In the genomic region with DNA sequence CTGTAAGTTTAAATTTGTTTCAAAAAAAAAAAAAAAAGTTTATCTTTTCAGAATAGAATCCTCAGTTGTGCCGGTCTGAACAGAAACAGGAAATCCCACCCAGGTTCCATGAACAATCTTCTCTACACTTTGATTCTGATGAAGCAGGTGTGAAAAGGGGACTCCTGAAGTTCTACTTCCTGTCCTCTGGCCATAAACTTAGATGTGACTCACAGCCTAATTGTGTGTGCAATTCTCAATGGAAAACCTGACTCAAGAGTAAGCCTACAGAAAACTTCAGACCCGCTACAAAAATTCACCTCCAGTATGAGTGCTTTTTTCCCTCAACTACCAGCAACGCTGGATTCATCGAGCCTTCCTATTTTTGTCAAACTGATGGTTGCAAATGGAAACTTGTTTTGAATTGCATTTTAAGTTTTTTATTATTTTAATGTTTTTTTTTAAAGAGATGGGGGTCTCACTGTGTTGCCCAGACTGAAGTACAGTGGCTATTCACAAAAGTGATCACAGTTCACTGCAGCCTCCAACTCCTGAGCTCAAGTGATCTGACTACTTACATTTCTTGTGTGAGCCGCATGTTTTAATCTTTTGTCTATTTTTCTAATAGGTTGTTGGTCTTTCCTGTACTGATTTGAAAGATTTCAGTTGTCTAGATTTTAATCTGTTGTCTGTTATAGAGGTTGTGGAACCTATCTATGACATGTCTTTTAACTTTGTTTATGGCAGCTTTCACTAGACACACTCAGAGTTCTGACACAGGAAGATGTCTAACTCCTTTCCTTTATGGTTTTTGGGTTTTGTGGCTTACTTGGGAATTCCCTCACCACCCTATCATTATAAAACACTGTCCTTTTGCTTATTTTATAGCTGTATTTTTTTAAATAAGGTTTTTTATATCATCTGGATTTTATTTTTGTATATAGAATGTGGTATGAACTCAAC, we compare ENCODE assay signal across 9 cellular contexts. TPM values are rescaled to one million over a fixed set of nuclear protein-coding genes. Genes with fewer than 3 reads are reported as not detected.
DNase-seq lines count a peak whose midpoint lies in the region; ATAC-seq and TF ChIP-seq lines count a peak whose summit lies in the region.
"Had no signal": no experiment of that assay in that cellular context is flagged by ENCODE, and none has a peak within 500 bp of the region (broad histone marks: within the 10 kb centered on the region; RNA-seq: fewer than 3 reads in every experiment).

No MANE protein-coding gene starts in this region.

- H3K4me3 Mint-ChIP-seq in activated T-cell treated with anti-CD3 and anti-CD28 coated beads, Interleukin-2, amount 50 U/mL, for 4 hours = peak overlapping the region; percentile 60
- H3K4me3 Mint-ChIP-seq in immature natural killer cell = peak overlapping the region; percentile 63 to 77 (median 74)

- ATAC-seq in HG03457 (IDR thresholded peaks at IDR 0.05; ENCODE audit: unreplicated experiment) (peak; percentile 47), Right ventricle myocardium superior (ENCODE audit: poor library complexity) (no peak)
- ATAC-seq in activated T-cell treated with anti-CD3 and anti-CD28 coated beads, Interleukin-2, amount 50 U/mL, for 4 hours = peak; percentile 86 to 88

- H3K9me3 Mint-ChIP-seq in activated T-cell treated with anti-CD3 and anti-CD28 coated beads, Interleukin-2, amount 50 U/mL, for 4 hours = no peaks in the 10 kb centered on the region
- H3K9me3 Mint-ChIP-seq in immature natural killer cell = no peaks in the 10 kb centered on the region

- no peaks in the 10 kb centered on the region for H3K27me3 Mint-ChIP-seq in activated T-cell treated with anti-CD3 and anti-CD28 coated beads, Interleukin-2, amount 50 U/mL, for 4 hours (ENCODE audit: low read depth)
- H3K27me3 Mint-ChIP-seq in immature natural killer cell (ENCODE audit: low read depth in 3 of 3) = peaks cover 2 to 5% (median 3%) of the 10 kb centered on the region in 3 donors

- no peak for TF ChIP-seq CTCF in GM12865 (IDR thresholded peaks at IDR 0.05; ENCODE audit: insufficient read depth, low read depth, low read length, missing control alignments)

- H3K4me1 Mint-ChIP-seq in activated T-cell treated with anti-CD3 and anti-CD28 coated beads, Interleukin-2, amount 50 U/mL, for 4 hours (ENCODE audit: low read depth) = peaks cover 44% of the 10 kb centered on the region
- peaks cover 34 to 56% of the 10 kb centered on the region in 2 donors for H3K4me1 Mint-ChIP-seq in immature natural killer cell

- H3K36me3 Mint-ChIP-seq in activated T-cell treated with anti-CD3 and anti-CD28 coated beads, Interleukin-2, amount 50 U/mL, for 4 hours (ENCODE audit: insufficient read depth) = peaks cover 38% of the 10 kb centered on the region
- peaks cover 15 to 40% (median 38%) of the 10 kb centered on the region in 3 donors for H3K36me3 Mint-ChIP-seq in immature natural killer cell

- H3K27ac Mint-ChIP-seq in immature natural killer cell = peak overlapping the region; percentile 81 to 95 (median 91)

- intact Hi-C loops in Right ventricle myocardium superior (cut with DNase I) = no loop called here

- no peak overlapping the region for H3K4me3 ChIP-seq in GM12865 (ENCODE audit: low read depth, low read length)

- peak; percentile 49 for DNase-seq in GM12865 (ENCODE audit: low read depth)
- peak; percentile 13 for DNase-seq in activated T-cell treated with anti-CD3 and anti-CD28 coated beads, Interleukin-2, amount 50 U/mL, for 4 hours
- peak; percentile 54 to 70 (median 62) for DNase-seq in immature natural killer cell
- DNase-seq in Right ventricle myocardium superior = no peak
- no peak for DNase-seq in NCI-H187 treated with DMSO at 0.1 percent for 48 hours (lab: John Stamatoyannopoulos, UW)
- DNase-seq in NCI-H2081 treated with DMSO at 0.1 percent for 48 hours (lab: John Stamatoyannopoulos, UW) = no peak
- no peak for DNase-seq in NCI-H2081 (lab: John Stamatoyannopoulos, UW)
- DNase-seq: NCI-H2029 had no signal

RNA-seq across cellular contexts. Expression of gene ATG14, which starts 37.6 kb away (rescaled TPM):
- total RNA-seq in activated T-cell treated with anti-CD3 and anti-CD28 coated beads, Interleukin-2, amount 50 U/mL, for 4 hours = 1 to 10 TPM; 6.6 to 8.4 (median 6.7) TPM
- polyA plus RNA-seq in immature natural killer cell = 1 to 10 TPM; 3.2 to 6.1 (median 3.2) TPM
- 12.3 TPM for total RNA-seq in Right ventricle myocardium superior

Comparison
In these comparisons a context has a peak if more than half of its experiments do, and no peak if none do; other contexts are left out.
1. DNase-seq: peak in GM12865 (single experiment), activated T-cell treated with anti-CD3 and anti-CD28 coated beads, Interleukin-2, amount 50 U/mL, for 4 hours (single experiment) and immature natural killer cell (3 of 3); none in Right ventricle myocardium superior (single experiment), NCI-H187 treated with DMSO at 0.1 percent for 48 hours (single experiment), NCI-H2081 treated with DMSO at 0.1 percent for 48 hours (single experiment) and NCI-H2081 (0 of 2).